Comparison of ENCODE assay signal across 11 cellular contexts in the genomic region with DNA sequence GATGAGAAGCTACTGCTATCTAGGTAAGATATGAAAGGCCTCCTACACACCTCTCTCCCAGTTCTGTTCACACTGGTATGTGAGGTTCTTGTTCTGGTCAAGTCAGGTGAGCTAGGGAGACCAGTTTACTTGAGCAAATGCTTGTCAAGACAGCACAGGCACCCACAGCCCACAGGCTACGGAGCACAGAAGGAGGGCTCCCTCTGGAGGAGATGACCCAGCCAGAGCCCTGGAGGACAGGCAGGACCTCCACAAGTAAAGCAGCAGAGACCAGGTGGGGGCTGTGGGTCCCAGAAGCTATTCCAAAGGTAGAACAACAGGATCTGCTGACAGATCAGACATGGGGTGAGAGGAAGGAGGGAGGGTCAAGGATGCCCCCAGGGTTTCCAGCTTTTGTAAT. TPM values are rescaled to one million over a fixed set of nuclear protein-coding genes. Genes with fewer than 3 reads are reported as not detected.
DNase-seq lines count a peak whose midpoint lies in the region; ATAC-seq and TF ChIP-seq lines count a peak whose summit lies in the region.
"Had no signal": no experiment of that assay in that cellular context is flagged by ENCODE, and none has a peak within 500 bp of the region (broad histone marks: within the 10 kb centered on the region; RNA-seq: fewer than 3 reads in every experiment).

No MANE protein-coding gene starts in this region.

- ATAC-seq in upper lobe of right lung (peak; percentile 41), HG02938 (IDR thresholded peaks at IDR 0.05; ENCODE audit: unreplicated experiment) (no peak)

- no peaks in the 10 kb centered on the region for H3K9me3 ChIP-seq in upper lobe of right lung

- peak overlapping the region; percentile 79 for H3K27ac ChIP-seq in upper lobe of right lung
- H3K27ac ChIP-seq: HL-60 had no signal

- no peak overlapping the region for H3K4me3 ChIP-seq in fibroblast of pulmonary artery (replicated peaks; ENCODE audit: low read depth, low read length)
- H3K4me3 ChIP-seq in upper lobe of right lung = no peak overlapping the region

- peaks cover 34% of the 10 kb centered on the region for H3K36me3 ChIP-seq in upper lobe of right lung

- in situ Hi-C loops in SK-MEL-5 (cut with HindIII; ENCODE audit: low pct_unique_long_range_greater_than_20kb, low sequenced_read_pairs) = no loop called here

- no peaks in the 10 kb centered on the region for H3K27me3 ChIP-seq in upper lobe of right lung

- H3K4me1 ChIP-seq in upper lobe of right lung = no peaks in the 10 kb centered on the region

- peak; percentile 15 for TF ChIP-seq CTCF in fibroblast of pulmonary artery (IDR thresholded peaks at IDR 0.05; ENCODE audit: low read length, missing control alignments)
- no peak for TF ChIP-seq CTCF in upper lobe of right lung (IDR thresholded peaks at IDR 0.05)

- DNase-seq in NK-92 treated with Interleukin-12 subunit alpha and Interleukin-12 subunit beta, amount 100 ng/mL, for 24 hours (lab: John Stamatoyannopoulos, UW) = peak; percentile 28
- DNase-seq in NK-92 (lab: John Stamatoyannopoulos, UW; ENCODE audit: unreplicated experiment) (no peak), SK-MEL-5 (ENCODE audit: low read depth, low spot score) (peak; percentile 50), fibroblast of pulmonary artery (ENCODE audit: low read depth) (peak; percentile 21), upper lobe of right lung (no peak), NCI-H1105 treated with DMSO at 0.1 percent for 48 hours (lab: John Stamatoyannopoulos, UW) (no peak), SIG-M5 treated with dmso at 0.1 percent for 504 hours (lab: John Stamatoyannopoulos, UW; ENCODE audit: unreplicated experiment) (no peak)
- DNase-seq: activated B cell treated with CpG ODN at 0.5 μM for 24 hours; activated naive CD8-positive, alpha-beta T cell treated with anti-CD3 and anti-CD28 coated beads for 36 hours had no signal

- intact Hi-C loops in upper lobe of right lung (cut with DNase I) = no loop called here

RNA-seq across cellular contexts. Expression of a gene that starts 13.2 kb away (rescaled TPM):
- 13.2 and 16.1 TPM in 2 replicates for total RNA-seq in SK-MEL-5 (2014; rRNA removed; shearing (Covaris generic))
- 68.4 and 70.0 TPM in 2 replicates for polyA plus RNA-seq in SK-MEL-5 (2015; cell fraction: cytosol; rRNA removed)
- 57.5 and 60.6 TPM in 2 replicates for polyA plus RNA-seq in SK-MEL-5 (2015; cell fraction: nucleus; rRNA removed)
- total RNA-seq in upper lobe of right lung = 85.2 TPM

RNA-seq across cellular contexts. Expression of a gene that starts 19.8 kb away (rescaled TPM):
- 154 and 178 TPM in 2 replicates for total RNA-seq in SK-MEL-5 (2014; rRNA removed; shearing (Covaris generic))
- polyA plus RNA-seq in SK-MEL-5 (2015; cell fraction: cytosol; rRNA removed) = 174 and 205 TPM in 2 replicates
- 42.1 and 71.5 TPM in 2 replicates for polyA plus RNA-seq in SK-MEL-5 (2015; cell fraction: nucleus; rRNA removed)
- total RNA-seq in upper lobe of right lung = 78.8 TPM

RNA-seq across cellular contexts. Expression of a gene that starts 27.5 kb away (rescaled TPM):
- not detected in 2 replicates for total RNA-seq in SK-MEL-5 (2014; rRNA removed; shearing (Covaris generic))
- polyA plus RNA-seq in SK-MEL-5 (2015; cell fraction: cytosol; rRNA removed) = not detected in 2 replicates
- polyA plus RNA-seq in SK-MEL-5 (2015; cell fraction: nucleus; rRNA removed) = not detected in 2 replicates
- total RNA-seq in upper lobe of right lung = not detected
- total RNA-seq: activated B cell treated with CpG ODN at 0.5 μM for 24 hours; activated naive CD8-positive, alpha-beta T cell treated with anti-CD3 and anti-CD28 coated beads for 36 hours had no signal

RNA-seq across cellular contexts. Expression of a gene that starts 38.3 kb away (rescaled TPM):
- 0.24 and 0.32 TPM in 2 replicates for total RNA-seq in SK-MEL-5 (2014; rRNA removed; shearing (Covaris generic))
- 0.24 and 0.37 TPM in 2 replicates for polyA plus RNA-seq in SK-MEL-5 (2015; cell fraction: cytosol; rRNA removed)
- not detected in 2 replicates for polyA plus RNA-seq in SK-MEL-5 (2015; cell fraction: nucleus; rRNA removed)
- 13.0 TPM for total RNA-seq in upper lobe of right lung
- total RNA-seq: activated B cell treated with CpG ODN at 0.5 μM for 24 hours; activated naive CD8-positive, alpha-beta T cell treated with anti-CD3 and anti-CD28 coated beads for 36 hours had no signal

Comparison
In these comparisons a context has a peak if more than half of its experiments do, and no peak if none do; other contexts are left out.
1. DNase-seq: peak in NK-92 treated with Interleukin-12 subunit alpha and Interleukin-12 subunit beta, amount 100 ng/mL, for 24 hours (single experiment), SK-MEL-5 (single experiment) and fibroblast of pulmonary artery (single experiment); none in NK-92 (single experiment), upper lobe of right lung (single experiment), NCI-H1105 treated with DMSO at 0.1 percent for 48 hours (single experiment) and SIG-M5 treated with dmso at 0.1 percent for 504 hours (single experiment).